1 cellular context compared by ENCODE assay signal in the genomic region with DNA sequence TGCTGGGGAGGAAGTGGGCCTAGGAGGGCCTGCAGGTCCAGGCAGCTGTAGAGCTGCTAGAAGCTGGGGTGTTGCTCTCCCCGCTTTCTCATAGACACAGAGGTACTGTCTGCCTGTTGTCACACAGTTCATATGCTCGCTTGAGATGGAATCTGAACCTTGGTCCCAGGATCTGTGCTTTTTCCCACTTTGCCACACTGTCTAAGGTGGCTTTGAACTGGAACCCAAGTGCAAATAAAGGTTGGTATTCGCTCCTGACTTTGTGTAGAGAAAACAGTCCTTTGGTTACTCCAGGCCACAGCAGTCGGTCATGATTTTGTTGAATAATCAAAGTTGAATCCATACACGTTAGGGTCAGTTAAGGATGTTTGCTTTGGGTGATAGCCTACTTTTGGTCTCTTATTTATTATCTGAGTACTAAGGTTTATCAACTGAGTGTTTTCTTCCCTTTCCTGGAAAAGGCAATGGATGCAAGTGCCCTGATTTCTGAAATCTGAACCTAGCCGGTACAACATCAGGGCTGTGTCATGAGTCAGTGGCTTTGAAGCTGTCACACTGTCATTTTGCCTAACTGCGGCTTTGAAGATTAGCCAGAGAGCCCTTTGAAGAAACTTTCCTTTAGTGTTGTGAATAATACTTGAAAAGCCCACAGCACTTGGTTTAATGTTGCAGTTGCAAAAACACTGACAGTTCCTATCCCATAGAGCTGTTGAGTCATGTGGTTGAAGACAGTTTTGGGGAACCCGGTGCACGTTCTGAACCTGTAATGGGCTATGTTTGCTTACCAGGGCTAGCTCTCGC.
TF ChIP-seq lines count a peak whose summit lies in the region.

No MANE protein-coding gene starts in this region.

TF ChIP-seq in HepG2, 621 proteins besides CTCF, POLR2A, EP300 and RAD21 (continued from another document and continues in another):
- TF ChIP-seq, protein P1, sequence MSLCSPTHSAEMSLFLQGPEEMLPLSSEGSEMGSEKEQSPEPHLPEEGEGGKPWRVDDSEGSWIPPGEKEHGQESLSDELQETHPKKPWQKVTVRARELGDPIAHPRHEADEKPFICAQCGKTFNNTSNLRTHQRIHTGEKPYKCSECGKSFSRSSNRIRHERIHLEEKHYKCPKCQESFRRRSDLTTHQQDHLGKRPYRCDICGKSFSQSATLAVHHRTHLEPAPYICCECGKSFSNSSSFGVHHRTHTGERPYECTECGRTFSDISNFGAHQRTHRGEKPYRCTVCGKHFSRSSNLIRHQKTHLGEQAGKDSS (CRISPR knock-in tag; IDR thresholded peaks at IDR 0.05; ENCODE audit: borderline replicate concordance, low read depth) = 0 out of 2 replicates have a peak, but pooled peaks have one; percentile 20
- TF ChIP-seq ZFP36 (IDR thresholded peaks at IDR 0.05; ENCODE audit: borderline replicate concordance, low read depth, low read length, partially characterized antibody) = no peak
- no peak for TF ChIP-seq NONO (IDR thresholded peaks at IDR 0.05)
- peak; percentile 13; the same call in 1 of the 2 replicates for TF ChIP-seq NONO (CRISPR knock-in tag; conservative IDR thresholded peaks at IDR 0.05)
- no peak for TF ChIP-seq KLF16 (CRISPR knock-in tag; IDR thresholded peaks at IDR 0.05)
- TF ChIP-seq ZNF33A (CRISPR knock-in tag; IDR thresholded peaks at IDR 0.05; ENCODE audit: borderline replicate concordance) = no peak; the same call in 1 of the 2 replicates
- TF ChIP-seq ZNF143 (CRISPR knock-in tag; IDR thresholded peaks at IDR 0.05) = peak; percentile 29; the same call in 1 of the 2 replicates
- no peak for TF ChIP-seq RFXAP (CRISPR knock-in tag; IDR thresholded peaks at IDR 0.05; ENCODE audit: borderline replicate concordance)
- no peak for TF ChIP-seq GPN1 (CRISPR knock-in tag; IDR thresholded peaks at IDR 0.05; ENCODE audit: borderline replicate concordance)
- peak; percentile 62; the same call in 1 of the 2 replicates for TF ChIP-seq ZNF747 (CRISPR knock-in tag; IDR thresholded peaks at IDR 0.05; ENCODE audit: borderline replicate concordance)
- TF ChIP-seq POLR2G (IDR thresholded peaks at IDR 0.05; ENCODE audit: low read depth, low read length) = peak; percentile 43; the same call in 1 of the 2 replicates
- TF ChIP-seq ZNF891 (CRISPR knock-in tag; IDR thresholded peaks at IDR 0.05) = no peak
- TF ChIP-seq, protein P2, sequence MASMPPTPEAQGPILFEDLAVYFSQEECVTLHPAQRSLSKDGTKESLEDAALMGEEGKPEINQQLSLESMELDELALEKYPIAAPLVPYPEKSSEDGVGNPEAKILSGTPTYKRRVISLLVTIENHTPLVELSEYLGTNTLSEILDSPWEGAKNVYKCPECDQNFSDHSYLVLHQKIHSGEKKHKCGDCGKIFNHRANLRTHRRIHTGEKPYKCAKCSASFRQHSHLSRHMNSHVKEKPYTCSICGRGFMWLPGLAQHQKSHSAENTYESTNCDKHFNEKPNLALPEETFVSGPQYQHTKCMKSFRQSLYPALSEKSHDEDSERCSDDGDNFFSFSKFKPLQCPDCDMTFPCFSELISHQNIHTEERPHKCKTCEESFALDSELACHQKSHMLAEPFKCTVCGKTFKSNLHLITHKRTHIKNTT (CRISPR knock-in tag; IDR thresholded peaks at IDR 0.05) = no peak
- peak; percentile 86; the same call in 1 of the 2 replicates for TF ChIP-seq HMG20B (CRISPR knock-in tag; conservative IDR thresholded peaks at IDR 0.05)
- TF ChIP-seq, protein P3, sequence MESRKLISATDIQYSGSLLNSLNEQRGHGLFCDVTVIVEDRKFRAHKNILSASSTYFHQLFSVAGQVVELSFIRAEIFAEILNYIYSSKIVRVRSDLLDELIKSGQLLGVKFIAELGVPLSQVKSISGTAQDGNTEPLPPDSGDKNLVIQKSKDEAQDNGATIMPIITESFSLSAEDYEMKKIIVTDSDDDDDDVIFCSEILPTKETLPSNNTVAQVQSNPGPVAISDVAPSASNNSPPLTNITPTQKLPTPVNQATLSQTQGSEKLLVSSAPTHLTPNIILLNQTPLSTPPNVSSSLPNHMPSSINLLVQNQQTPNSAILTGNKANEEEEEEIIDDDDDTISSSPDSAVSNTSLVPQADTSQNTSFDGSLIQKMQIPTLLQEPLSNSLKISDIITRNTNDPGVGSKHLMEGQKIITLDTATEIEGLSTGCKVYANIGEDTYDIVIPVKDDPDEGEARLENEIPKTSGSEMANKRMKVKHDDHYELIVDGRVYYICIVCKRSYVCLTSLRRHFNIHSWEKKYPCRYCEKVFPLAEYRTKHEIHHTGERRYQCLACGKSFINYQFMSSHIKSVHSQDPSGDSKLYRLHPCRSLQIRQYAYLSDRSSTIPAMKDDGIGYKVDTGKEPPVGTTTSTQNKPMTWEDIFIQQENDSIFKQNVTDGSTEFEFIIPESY (CRISPR knock-in tag; IDR thresholded peaks at IDR 0.05) = peak; percentile 18; the same call in 1 of the 2 replicates
- peak; percentile 78 for TF ChIP-seq ELF3 (CRISPR knock-in tag; IDR thresholded peaks at IDR 0.05)
- TF ChIP-seq MIXL1 (CRISPR knock-in tag; IDR thresholded peaks at IDR 0.05) = peak; percentile 83
- peak; percentile 69 for TF ChIP-seq NKX3-1 (CRISPR knock-in tag; IDR thresholded peaks at IDR 0.05)
- no peak for TF ChIP-seq SOX6 (IDR thresholded peaks at IDR 0.05)
- TF ChIP-seq SOX6 (CRISPR knock-in tag; IDR thresholded peaks at IDR 0.05) = peak; percentile 90
- no peak for TF ChIP-seq ZNF703 (CRISPR knock-in tag; IDR thresholded peaks at IDR 0.05; ENCODE audit: borderline replicate concordance)
- no peak for TF ChIP-seq KAT2B (IDR thresholded peaks at IDR 0.05; ENCODE audit: borderline replicate concordance, low read depth, low read length)
- TF ChIP-seq, protein P4, sequence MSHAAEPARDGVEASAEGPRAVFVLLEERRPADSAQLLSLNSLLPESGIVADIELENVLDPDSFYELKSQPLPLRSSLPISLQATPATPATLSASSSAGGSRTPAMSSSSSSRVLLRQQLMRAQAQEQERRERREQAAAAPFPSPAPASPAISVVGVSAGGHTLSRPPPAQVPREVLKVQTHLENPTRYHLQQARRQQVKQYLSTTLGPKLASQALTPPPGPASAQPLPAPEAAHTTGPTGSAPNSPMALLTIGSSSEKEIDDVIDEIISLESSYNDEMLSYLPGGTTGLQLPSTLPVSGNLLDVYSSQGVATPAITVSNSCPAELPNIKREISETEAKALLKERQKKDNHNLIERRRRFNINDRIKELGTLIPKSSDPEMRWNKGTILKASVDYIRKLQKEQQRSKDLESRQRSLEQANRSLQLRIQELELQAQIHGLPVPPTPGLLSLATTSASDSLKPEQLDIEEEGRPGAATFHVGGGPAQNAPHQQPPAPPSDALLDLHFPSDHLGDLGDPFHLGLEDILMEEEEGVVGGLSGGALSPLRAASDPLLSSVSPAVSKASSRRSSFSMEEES (CRISPR knock-in tag; IDR thresholded peaks at IDR 0.05) = peak; percentile 90
- TF ChIP-seq, protein P5, sequence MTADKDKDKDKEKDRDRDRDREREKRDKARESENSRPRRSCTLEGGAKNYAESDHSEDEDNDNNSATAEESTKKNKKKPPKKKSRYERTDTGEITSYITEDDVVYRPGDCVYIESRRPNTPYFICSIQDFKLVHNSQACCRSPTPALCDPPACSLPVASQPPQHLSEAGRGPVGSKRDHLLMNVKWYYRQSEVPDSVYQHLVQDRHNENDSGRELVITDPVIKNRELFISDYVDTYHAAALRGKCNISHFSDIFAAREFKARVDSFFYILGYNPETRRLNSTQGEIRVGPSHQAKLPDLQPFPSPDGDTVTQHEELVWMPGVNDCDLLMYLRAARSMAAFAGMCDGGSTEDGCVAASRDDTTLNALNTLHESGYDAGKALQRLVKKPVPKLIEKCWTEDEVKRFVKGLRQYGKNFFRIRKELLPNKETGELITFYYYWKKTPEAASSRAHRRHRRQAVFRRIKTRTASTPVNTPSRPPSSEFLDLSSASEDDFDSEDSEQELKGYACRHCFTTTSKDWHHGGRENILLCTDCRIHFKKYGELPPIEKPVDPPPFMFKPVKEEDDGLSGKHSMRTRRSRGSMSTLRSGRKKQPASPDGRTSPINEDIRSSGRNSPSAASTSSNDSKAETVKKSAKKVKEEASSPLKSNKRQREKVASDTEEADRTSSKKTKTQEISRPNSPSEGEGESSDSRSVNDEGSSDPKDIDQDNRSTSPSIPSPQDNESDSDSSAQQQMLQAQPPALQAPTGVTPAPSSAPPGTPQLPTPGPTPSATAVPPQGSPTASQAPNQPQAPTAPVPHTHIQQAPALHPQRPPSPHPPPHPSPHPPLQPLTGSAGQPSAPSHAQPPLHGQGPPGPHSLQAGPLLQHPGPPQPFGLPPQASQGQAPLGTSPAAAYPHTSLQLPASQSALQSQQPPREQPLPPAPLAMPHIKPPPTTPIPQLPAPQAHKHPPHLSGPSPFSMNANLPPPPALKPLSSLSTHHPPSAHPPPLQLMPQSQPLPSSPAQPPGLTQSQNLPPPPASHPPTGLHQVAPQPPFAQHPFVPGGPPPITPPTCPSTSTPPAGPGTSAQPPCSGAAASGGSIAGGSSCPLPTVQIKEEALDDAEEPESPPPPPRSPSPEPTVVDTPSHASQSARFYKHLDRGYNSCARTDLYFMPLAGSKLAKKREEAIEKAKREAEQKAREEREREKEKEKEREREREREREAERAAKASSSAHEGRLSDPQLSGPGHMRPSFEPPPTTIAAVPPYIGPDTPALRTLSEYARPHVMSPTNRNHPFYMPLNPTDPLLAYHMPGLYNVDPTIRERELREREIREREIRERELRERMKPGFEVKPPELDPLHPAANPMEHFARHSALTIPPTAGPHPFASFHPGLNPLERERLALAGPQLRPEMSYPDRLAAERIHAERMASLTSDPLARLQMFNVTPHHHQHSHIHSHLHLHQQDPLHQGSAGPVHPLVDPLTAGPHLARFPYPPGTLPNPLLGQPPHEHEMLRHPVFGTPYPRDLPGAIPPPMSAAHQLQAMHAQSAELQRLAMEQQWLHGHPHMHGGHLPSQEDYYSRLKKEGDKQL (CRISPR knock-in tag; IDR thresholded peaks at IDR 0.05; ENCODE audit: low read depth) = peak; percentile 70; the same call in 1 of the 2 replicates
- TF ChIP-seq, protein P6, sequence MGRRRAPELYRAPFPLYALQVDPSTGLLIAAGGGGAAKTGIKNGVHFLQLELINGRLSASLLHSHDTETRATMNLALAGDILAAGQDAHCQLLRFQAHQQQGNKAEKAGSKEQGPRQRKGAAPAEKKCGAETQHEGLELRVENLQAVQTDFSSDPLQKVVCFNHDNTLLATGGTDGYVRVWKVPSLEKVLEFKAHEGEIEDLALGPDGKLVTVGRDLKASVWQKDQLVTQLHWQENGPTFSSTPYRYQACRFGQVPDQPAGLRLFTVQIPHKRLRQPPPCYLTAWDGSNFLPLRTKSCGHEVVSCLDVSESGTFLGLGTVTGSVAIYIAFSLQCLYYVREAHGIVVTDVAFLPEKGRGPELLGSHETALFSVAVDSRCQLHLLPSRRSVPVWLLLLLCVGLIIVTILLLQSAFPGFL (CRISPR knock-in tag; IDR thresholded peaks at IDR 0.05) = no peak
- TF ChIP-seq ZNF775 (CRISPR knock-in tag; IDR thresholded peaks at IDR 0.05; ENCODE audit: borderline replicate concordance) = no peak
- TF ChIP-seq, protein P7, sequence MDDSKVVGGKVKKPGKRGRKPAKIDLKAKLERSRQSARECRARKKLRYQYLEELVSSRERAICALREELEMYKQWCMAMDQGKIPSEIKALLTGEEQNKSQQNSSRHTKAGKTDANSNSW (CRISPR knock-in tag; IDR thresholded peaks at IDR 0.05; ENCODE audit: borderline replicate concordance) = peak; percentile 42; the same call in 1 of the 2 replicates
- TF ChIP-seq ZNF432 (CRISPR knock-in tag; IDR thresholded peaks at IDR 0.05; ENCODE audit: borderline replicate concordance) = no peak
- 0 out of 2 replicates have a peak, but pooled peaks have one; percentile 31 for TF ChIP-seq ZNF761 (CRISPR knock-in tag; conservative IDR thresholded peaks at IDR 0.05)
- TF ChIP-seq BRCA1 (CRISPR knock-in tag; IDR thresholded peaks at IDR 0.05) = no peak
- peak; percentile 16; the same call in 1 of the 2 replicates for TF ChIP-seq ZSCAN21 (CRISPR knock-in tag; IDR thresholded peaks at IDR 0.05; ENCODE audit: borderline replicate concordance)
- no peak for TF ChIP-seq TOE1 (CRISPR knock-in tag; IDR thresholded peaks at IDR 0.05)
- no peak for TF ChIP-seq FLYWCH1 (CRISPR knock-in tag; IDR thresholded peaks at IDR 0.05)
- TF ChIP-seq ZNF839 (CRISPR knock-in tag; IDR thresholded peaks at IDR 0.05; ENCODE audit: borderline replicate concordance) = no peak
- TF ChIP-seq ATF7-NPFF (CRISPR knock-in tag; IDR thresholded peaks at IDR 0.05; ENCODE audit: low read depth) = no peak; the same call in 1 of the 2 replicates
- TF ChIP-seq ZNF224 (CRISPR knock-in tag; IDR thresholded peaks at IDR 0.05) = no peak
- peak; percentile 93 for TF ChIP-seq TBX2 (CRISPR knock-in tag; IDR thresholded peaks at IDR 0.05; ENCODE audit: borderline replicate concordance)
- TF ChIP-seq SP140L (CRISPR knock-in tag; IDR thresholded peaks at IDR 0.05; ENCODE audit: borderline replicate concordance) = no peak
- TF ChIP-seq, protein P8, sequence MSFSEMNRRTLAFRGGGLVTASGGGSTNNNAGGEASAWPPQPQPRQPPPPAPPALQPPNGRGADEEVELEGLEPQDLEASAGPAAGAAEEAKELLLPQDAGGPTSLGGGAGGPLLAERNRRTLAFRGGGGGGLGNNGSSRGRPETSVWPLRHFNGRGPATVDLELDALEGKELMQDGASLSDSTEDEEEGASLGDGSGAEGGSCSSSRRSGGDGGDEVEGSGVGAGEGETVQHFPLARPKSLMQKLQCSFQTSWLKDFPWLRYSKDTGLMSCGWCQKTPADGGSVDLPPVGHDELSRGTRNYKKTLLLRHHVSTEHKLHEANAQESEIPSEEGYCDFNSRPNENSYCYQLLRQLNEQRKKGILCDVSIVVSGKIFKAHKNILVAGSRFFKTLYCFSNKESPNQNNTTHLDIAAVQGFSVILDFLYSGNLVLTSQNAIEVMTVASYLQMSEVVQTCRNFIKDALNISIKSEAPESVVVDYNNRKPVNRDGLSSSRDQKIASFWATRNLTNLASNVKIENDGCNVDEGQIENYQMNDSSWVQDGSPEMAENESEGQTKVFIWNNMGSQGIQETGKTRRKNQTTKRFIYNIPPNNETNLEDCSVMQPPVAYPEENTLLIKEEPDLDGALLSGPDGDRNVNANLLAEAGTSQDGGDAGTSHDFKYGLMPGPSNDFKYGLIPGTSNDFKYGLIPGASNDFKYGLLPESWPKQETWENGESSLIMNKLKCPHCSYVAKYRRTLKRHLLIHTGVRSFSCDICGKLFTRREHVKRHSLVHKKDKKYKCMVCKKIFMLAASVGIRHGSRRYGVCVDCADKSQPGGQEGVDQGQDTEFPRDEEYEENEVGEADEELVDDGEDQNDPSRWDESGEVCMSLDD (CRISPR knock-in tag; IDR thresholded peaks at IDR 0.05; ENCODE audit: borderline replicate concordance) = peak; percentile 90; the same call in 1 of the 2 replicates
- TF ChIP-seq TCF12 (IDR thresholded peaks at IDR 0.05) = no peak
- peak; percentile 79; the same call in 1 of the 2 replicates for TF ChIP-seq TCF12 (CRISPR knock-in tag; IDR thresholded peaks at IDR 0.05)
- no peak for TF ChIP-seq JDP2 (CRISPR knock-in tag; IDR thresholded peaks at IDR 0.05; ENCODE audit: borderline replicate concordance)
